22 cellular contexts compared by ENCODE assay signal in genomic region chr1:153233448-153233847, GRCh38. TPM values are rescaled to one million over a fixed set of nuclear protein-coding genes. Genes with fewer than 3 reads are reported as not detected.
"Had no signal": no experiment of that assay in that cellular context is flagged by ENCODE, and none has a peak within 500 bp of the region (broad histone marks: within the 10 kb centered on the region; RNA-seq: fewer than 3 reads in every experiment).

No MANE protein-coding gene starts in this region.

- H3K9me3 ChIP-seq: ascending aorta, gastrocnemius medialis, left lung, tibial nerve had no signal

- H3K36me3 ChIP-seq: ascending aorta, gastrocnemius medialis, left lung, tibial nerve, WERI-Rb-1 had no signal

- H3K4me1 ChIP-seq: ascending aorta, gastrocnemius medialis had no signal

- H3K27me3 ChIP-seq: ascending aorta, tibial nerve had no signal

- FAIRE-seq: keratinocyte, urothelium cell line had no signal

- H3K27ac ChIP-seq: ascending aorta, coronary artery, gastrocnemius medialis, tibial nerve, WERI-Rb-1 had no signal

- DNase-seq: activated CD4-positive, alpha-beta T cell treated with anti-CD3 and anti-CD28 coated beads for 1 hour; activated CD4-positive, alpha-beta T cell treated with anti-CD3 and anti-CD28 coated beads, Interleukin-2, amount 50 U/mL, for 4 hours; activated effector memory CD4-positive, alpha-beta T cell treated with anti-CD3 and anti-CD28 coated beads, Interleukin-2, amount 50 U/mL, for 16 hours; activated naive CD4-positive, alpha-beta T cell treated with anti-CD3 and anti-CD28 coated beads, Interleukin-2, amount 50 U/mL, for 16 hours; activated T-cell treated with anti-CD3 and anti-CD28 coated beads, Interleukin-2, amount 50 U/mL, for 72 hours; gastrocnemius medialis; head of caudate nucleus; left lung; mammary epithelial cell; midbrain; stimulated activated CD4-positive, alpha-beta T cell treated with anti-CD3 and anti-CD28 coated beads, Interleukin-2, amount 100 ng/mL, for 24 hours; WERI-Rb-1 had no signal

- H3K4me3 ChIP-seq: ascending aorta, coronary artery, gastrocnemius medialis, left lung, tibial nerve had no signal

RNA-seq across cellular contexts. Expression of gene PRR9, which starts 16.1 kb away (rescaled TPM):
- total RNA-seq: activated CD8-positive, alpha-beta memory T cell treated with anti-CD3 and anti-CD28 coated beads for 36 hours; activated T-cell treated with anti-CD3 and anti-CD28 coated beads, Interleukin-2, amount 50 U/mL, for 72 hours; ascending aorta; gastrocnemius medialis; left lung; osteoblast; progenitor cell of endocrine pancreas; tibial nerve had no signal
- polyA plus RNA-seq: esophagus, neural cell had no signal

RNA-seq across cellular contexts. Expression of gene LORICRIN, which starts 26.0 kb away (rescaled TPM):
- total RNA-seq: activated CD8-positive, alpha-beta memory T cell treated with anti-CD3 and anti-CD28 coated beads for 36 hours; ascending aorta; gastrocnemius medialis; left lung; mammary epithelial cell; osteoblast; progenitor cell of endocrine pancreas had no signal
- polyA plus RNA-seq: keratinocyte, mammary epithelial cell had no signal

RNA-seq across cellular contexts. Expression of gene LELP1, which starts 30.2 kb away (rescaled TPM):
- total RNA-seq: activated CD8-positive, alpha-beta memory T cell treated with anti-CD3 and anti-CD28 coated beads for 36 hours; activated T-cell treated with anti-CD3 and anti-CD28 coated beads, Interleukin-2, amount 50 U/mL, for 72 hours; ascending aorta; gastrocnemius medialis; left lung; mammary epithelial cell; osteoblast; progenitor cell of endocrine pancreas; tibial nerve had no signal
- polyA plus RNA-seq: esophagus, keratinocyte, mammary epithelial cell, neural cell had no signal
